1 cellular context compared by ENCODE assay signal in genomic region chr19:46913852-46914430, GRCh38.
A peak's percentile ranks its signal among the peaks of the same experiment; 100 is the strongest.
TF ChIP-seq lines count a peak whose summit lies in the region.

No MANE protein-coding gene starts in this region.

TF ChIP-seq in K562, 482 proteins besides CTCF, POLR2A, EP300 and RAD21 (continues in another document):
- TF ChIP-seq RREB1 (CRISPR knock-in tag; IDR thresholded peaks at IDR 0.05) (no peak), SIN3A (IDR thresholded peaks at IDR 0.05; ENCODE audit: borderline replicate concordance in 2 of 2, control insufficient read depth in 1 of 2, low read depth in 2 of 2, low read length in 2 of 2) (no peak), NFE2L1 (tag; IDR thresholded peaks at IDR 0.05; ENCODE audit: borderline replicate concordance, low read depth) (peak; percentile 93), THAP7 (CRISPR knock-in tag; IDR thresholded peaks at IDR 0.05) (no peak), SMARCA5 (IDR thresholded peaks at IDR 0.05) (peak; percentile 56; the same call in 1 of the 2 replicates), NBN (IDR thresholded peaks at IDR 0.05; ENCODE audit: low read depth) (peak; percentile 78), RHOXF2B (CRISPR knock-in tag; conservative IDR thresholded peaks at IDR 0.05) (no peak), MAFK (IDR thresholded peaks at IDR 0.05; ENCODE audit: low read length) (peak; percentile 90), PHB2 (IDR thresholded peaks at IDR 0.05; ENCODE audit: low read depth) (no peak), DACH1 (IDR thresholded peaks at IDR 0.05; ENCODE audit: partially characterized antibody) (peak; percentile 46), ZEB2 (IDR thresholded peaks at IDR 0.05) (no peak), ZNF316 (IDR thresholded peaks at IDR 0.05) (peak; percentile 100), FOXO4 (CRISPR knock-in tag; IDR thresholded peaks at IDR 0.05) (no peak), KHSRP (IDR thresholded peaks at IDR 0.05) (peak; percentile 23; the same call in 1 of the 2 replicates), PBX2 (CRISPR knock-in tag; IDR thresholded peaks at IDR 0.05; ENCODE audit: low read depth) (no peak), PBX2 (tag; conservative IDR thresholded peaks at IDR 0.05; ENCODE audit: low read depth) (peak; percentile 48; the same call in 1 of the 2 replicates), DPF2 (IDR thresholded peaks at IDR 0.05) (peak; percentile 73), BRF1 (IDR thresholded peaks at IDR 0.05; ENCODE audit: borderline replicate concordance, extremely low read depth, insufficient read length) (no peak), HNRNPUL1 (IDR thresholded peaks at IDR 0.05; ENCODE audit: low read length) (no peak), JUNB (CRISPR knock-in tag; conservative IDR thresholded peaks at IDR 0.05) (no peak), BACH1 (tag; IDR thresholded peaks at IDR 0.05) (peak; percentile 99), MEIS2 (IDR thresholded peaks at IDR 0.05; ENCODE audit: partially characterized antibody) (peak; percentile 45), HDAC3 (IDR thresholded peaks at IDR 0.05; ENCODE audit: borderline replicate concordance, partially characterized antibody) (peak; percentile 47), MAFF (IDR thresholded peaks at IDR 0.05; ENCODE audit: low read length) (peak; percentile 96), PTTG1 (tag; IDR thresholded peaks at IDR 0.05; ENCODE audit: low read depth) (no peak), SMARCA4 (IDR thresholded peaks at IDR 0.05) (peak; percentile 75), LEF1 (IDR thresholded peaks at IDR 0.05) (0 out of 2 replicates have a peak, but pooled peaks have one; percentile 64), EP400 (IDR thresholded peaks at IDR 0.05) (peak; percentile 41), E2F5 (CRISPR knock-in tag; IDR thresholded peaks at IDR 0.05) (no peak), YY1 (IDR thresholded peaks at IDR 0.05; ENCODE audit: borderline replicate concordance in 1 of 3, control insufficient read depth in 1 of 3, extremely low read depth in 1 of 3, insufficient read depth in 3 of 3, insufficient read length in 1 of 3, insufficient replicate concordance in 2 of 3, low read depth in 1 of 3, low read length in 2 of 3) (no peak), RBM25 (IDR thresholded peaks at IDR 0.05; ENCODE audit: low read depth, low read length, severe bottlenecking) (peak; percentile 39), HINFP (tag; conservative IDR thresholded peaks at IDR 0.05; ENCODE audit: low read depth) (no peak)
- TF ChIP-seq, protein P1, sequence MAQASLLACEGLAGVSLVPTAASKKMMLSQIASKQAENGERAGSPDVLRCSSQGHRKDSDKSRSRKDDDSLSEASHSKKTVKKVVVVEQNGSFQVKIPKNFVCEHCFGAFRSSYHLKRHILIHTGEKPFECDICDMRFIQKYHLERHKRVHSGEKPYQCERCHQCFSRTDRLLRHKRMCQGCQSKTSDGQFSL (CRISPR knock-in tag; IDR thresholded peaks at IDR 0.05) = no peak
- TF ChIP-seq, protein P1 (tag; IDR thresholded peaks at IDR 0.05) = no peak
- TF ChIP-seq, protein P2, sequence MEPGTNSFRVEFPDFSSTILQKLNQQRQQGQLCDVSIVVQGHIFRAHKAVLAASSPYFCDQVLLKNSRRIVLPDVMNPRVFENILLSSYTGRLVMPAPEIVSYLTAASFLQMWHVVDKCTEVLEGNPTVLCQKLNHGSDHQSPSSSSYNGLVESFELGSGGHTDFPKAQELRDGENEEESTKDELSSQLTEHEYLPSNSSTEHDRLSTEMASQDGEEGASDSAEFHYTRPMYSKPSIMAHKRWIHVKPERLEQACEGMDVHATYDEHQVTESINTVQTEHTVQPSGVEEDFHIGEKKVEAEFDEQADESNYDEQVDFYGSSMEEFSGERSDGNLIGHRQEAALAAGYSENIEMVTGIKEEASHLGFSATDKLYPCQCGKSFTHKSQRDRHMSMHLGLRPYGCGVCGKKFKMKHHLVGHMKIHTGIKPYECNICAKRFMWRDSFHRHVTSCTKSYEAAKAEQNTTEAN (CRISPR knock-in tag; IDR thresholded peaks at IDR 0.05) = no peak
- TF ChIP-seq, protein P3, sequence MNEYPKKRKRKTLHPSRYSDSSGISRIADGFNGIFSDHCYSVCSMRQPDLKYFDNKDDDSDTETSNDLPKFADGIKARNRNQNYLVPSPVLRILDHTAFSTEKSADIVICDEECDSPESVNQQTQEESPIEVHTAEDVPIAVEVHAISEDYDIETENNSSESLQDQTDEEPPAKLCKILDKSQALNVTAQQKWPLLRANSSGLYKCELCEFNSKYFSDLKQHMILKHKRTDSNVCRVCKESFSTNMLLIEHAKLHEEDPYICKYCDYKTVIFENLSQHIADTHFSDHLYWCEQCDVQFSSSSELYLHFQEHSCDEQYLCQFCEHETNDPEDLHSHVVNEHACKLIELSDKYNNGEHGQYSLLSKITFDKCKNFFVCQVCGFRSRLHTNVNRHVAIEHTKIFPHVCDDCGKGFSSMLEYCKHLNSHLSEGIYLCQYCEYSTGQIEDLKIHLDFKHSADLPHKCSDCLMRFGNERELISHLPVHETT (CRISPR knock-in tag; conservative IDR thresholded peaks at IDR 0.05 in 1 of 2, IDR thresholded peaks at IDR 0.05 in 1 of 2) = no peak
- TF ChIP-seq, protein P4, sequence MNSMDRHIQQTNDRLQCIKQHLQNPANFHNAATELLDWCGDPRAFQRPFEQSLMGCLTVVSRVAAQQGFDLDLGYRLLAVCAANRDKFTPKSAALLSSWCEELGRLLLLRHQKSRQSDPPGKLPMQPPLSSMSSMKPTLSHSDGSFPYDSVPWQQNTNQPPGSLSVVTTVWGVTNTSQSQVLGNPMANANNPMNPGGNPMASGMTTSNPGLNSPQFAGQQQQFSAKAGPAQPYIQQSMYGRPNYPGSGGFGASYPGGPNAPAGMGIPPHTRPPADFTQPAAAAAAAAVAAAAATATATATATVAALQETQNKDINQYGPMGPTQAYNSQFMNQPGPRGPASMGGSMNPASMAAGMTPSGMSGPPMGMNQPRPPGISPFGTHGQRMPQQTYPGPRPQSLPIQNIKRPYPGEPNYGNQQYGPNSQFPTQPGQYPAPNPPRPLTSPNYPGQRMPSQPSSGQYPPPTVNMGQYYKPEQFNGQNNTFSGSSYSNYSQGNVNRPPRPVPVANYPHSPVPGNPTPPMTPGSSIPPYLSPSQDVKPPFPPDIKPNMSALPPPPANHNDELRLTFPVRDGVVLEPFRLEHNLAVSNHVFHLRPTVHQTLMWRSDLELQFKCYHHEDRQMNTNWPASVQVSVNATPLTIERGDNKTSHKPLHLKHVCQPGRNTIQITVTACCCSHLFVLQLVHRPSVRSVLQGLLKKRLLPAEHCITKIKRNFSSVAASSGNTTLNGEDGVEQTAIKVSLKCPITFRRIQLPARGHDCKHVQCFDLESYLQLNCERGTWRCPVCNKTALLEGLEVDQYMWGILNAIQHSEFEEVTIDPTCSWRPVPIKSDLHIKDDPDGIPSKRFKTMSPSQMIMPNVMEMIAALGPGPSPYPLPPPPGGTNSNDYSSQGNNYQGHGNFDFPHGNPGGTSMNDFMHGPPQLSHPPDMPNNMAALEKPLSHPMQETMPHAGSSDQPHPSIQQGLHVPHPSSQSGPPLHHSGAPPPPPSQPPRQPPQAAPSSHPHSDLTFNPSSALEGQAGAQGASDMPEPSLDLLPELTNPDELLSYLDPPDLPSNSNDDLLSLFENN (IDR thresholded peaks at IDR 0.05; ENCODE audit: low read depth in 2 of 2, low read length in 2 of 2) = no peak
